ENCODE assay signal across 8 cellular contexts in genomic region chr11:95076416-95076815, GRCh38. TPM values are rescaled to one million over a fixed set of nuclear protein-coding genes. Genes with fewer than 3 reads are reported as not detected.
DNase-seq lines count a peak whose midpoint lies in the region; ATAC-seq, FAIRE-seq and TF ChIP-seq lines count a peak whose summit lies in the region.

No MANE protein-coding gene starts in this region.

- no peak overlapping the region for H3K27ac Mint-ChIP-seq in astrocyte (ENCODE audit: unreplicated experiment)

- H3K4me3 Mint-ChIP-seq in astrocyte (ENCODE audit: unreplicated experiment) = no peak overlapping the region

- H3K27me3 ChIP-seq in astrocyte (ENCODE audit: insufficient read depth, low read length) = no peaks in the 10 kb centered on the region

- H3K9ac ChIP-seq in astrocyte (ENCODE audit: low read length) = no peak overlapping the region

- peaks cover 3% of the 10 kb centered on the region for H3K36me3 Mint-ChIP-seq in astrocyte (ENCODE audit: low read depth, unreplicated experiment)

- ATAC-seq in GM18508 (IDR thresholded peaks at IDR 0.05; ENCODE audit: insufficient read depth, unreplicated experiment) (peak; percentile 55), HG03159 (IDR thresholded peaks at IDR 0.05; ENCODE audit: unreplicated experiment) (peak; percentile 55), omental fat pad (ENCODE audit: low FRiP score) (peak; percentile 53), GM18520 (IDR thresholded peaks at IDR 0.05; ENCODE audit: unreplicated experiment) (no peak), GM19035 (IDR thresholded peaks at IDR 0.05; ENCODE audit: unreplicated experiment) (no peak)

- no peak overlapping the region for H2AFZ ChIP-seq in astrocyte (ENCODE audit: low read depth, low read length)

- peaks cover 11% of the 10 kb centered on the region for H3K4me1 ChIP-seq in astrocyte (ENCODE audit: insufficient read depth, low read length)

- DNase-seq in astrocyte (ENCODE audit: low read depth) (peak; percentile 84), omental fat pad (ENCODE audit: low spot score) (no peak), NCI-H82 treated with DMSO at 0.1 percent for 48 hours (lab: John Stamatoyannopoulos, UW; ENCODE audit: unreplicated experiment) (no peak), cerebellar cortex (ENCODE audit: low spot score) (no peak)

- TF ChIP-seq CTCF in astrocyte (IDR thresholded peaks at IDR 0.05; ENCODE audit: insufficient read depth, low read depth, low read length) (no peak), omental fat pad (IDR thresholded peaks at IDR 0.05) (no peak)

- no peaks in the 10 kb centered on the region for H3K36me3 ChIP-seq in astrocyte (ENCODE audit: insufficient read depth, low read length)

- no peaks in the 10 kb centered on the region for H3K27me3 Mint-ChIP-seq in astrocyte (ENCODE audit: low read depth, unreplicated experiment)

- H3K9me3 ChIP-seq in astrocyte (ENCODE audit: insufficient read depth, low read depth, low read length) = no peaks in the 10 kb centered on the region

- no peaks in the 10 kb centered on the region for H4K20me1 ChIP-seq in astrocyte (ENCODE audit: insufficient read depth, low read length)

- FAIRE-seq in astrocyte (lab: Jason Lieb, UNC) = no peak

- H3K4me3 ChIP-seq in astrocyte (ENCODE audit: insufficient read depth, low read depth, low read length) = no peak overlapping the region

- no peak overlapping the region for H3K27ac ChIP-seq in astrocyte (ENCODE audit: low read depth, low read length)

- no peaks in the 10 kb centered on the region for H3K79me2 ChIP-seq in astrocyte (ENCODE audit: insufficient read depth, low read length)

- peaks cover 19% of the 10 kb centered on the region for H3K4me1 Mint-ChIP-seq in astrocyte (ENCODE audit: low read depth, unreplicated experiment)

- no peaks in the 10 kb centered on the region for H3K9me3 Mint-ChIP-seq in astrocyte (ENCODE audit: unreplicated experiment)

- peak overlapping the region; percentile 27 for H3K4me2 ChIP-seq in astrocyte (ENCODE audit: low read length)

RNA-seq across cellular contexts. Expression of gene SRSF8, which starts 9.7 kb away (rescaled TPM):
- total RNA-seq in astrocyte (41.6 and 47.5 TPM in 2 replicates), omental fat pad (10 to 100 TPM; 22.5 to 32.9 (median 25.6) TPM)

RNA-seq across cellular contexts. Expression of gene ENDOD1, which starts 13.2 kb away (rescaled TPM):
- total RNA-seq in astrocyte (29.8 and 34.4 TPM in 2 replicates), omental fat pad (10 to 100 TPM; 18.2 to 59.1 (median 27.3) TPM)

RNA-seq across cellular contexts. Expression of gene KDM4F, which starts 27.2 kb away (rescaled TPM):
- total RNA-seq in astrocyte (not detected in 2 replicates), omental fat pad (not detected)

RNA-seq across cellular contexts. Expression of gene KDM4E, which starts 51.4 kb away (rescaled TPM):
- 0.41 TPM in 1 of 2 replicates, not detected in the other for total RNA-seq in astrocyte
- total RNA-seq in omental fat pad = not detected

Comparison
In these comparisons a context has a peak if more than half of its experiments do, and no peak if none do; other contexts are left out.
1. ATAC-seq: peak in GM18508 (single experiment), HG03159 (single experiment) and omental fat pad (single experiment); none in GM18520 (single experiment) and GM19035 (single experiment).